In genomic region chr3:172359231-172359630, GRCh38 we compare ENCODE assay signal across 14 cellular contexts.
"Had no signal": no experiment of that assay in that cellular context is flagged by ENCODE, and none has a peak within 500 bp of the region (broad histone marks: within the 10 kb centered on the region; RNA-seq: fewer than 3 reads in every experiment).

No MANE protein-coding gene starts in this region.

- H3K27ac ChIP-seq: adrenal gland had no signal

- H3K9me3 ChIP-seq: adrenal gland, stomach had no signal

- H3K27me3 ChIP-seq: adrenal gland, stomach had no signal

- DNase-seq: activated B cell treated with CpG ODN at 0.5 μM for 24 hours; activated CD4-positive, alpha-beta T cell treated with anti-CD3 and anti-CD28 coated beads, Interleukin-2, amount 10 ng/mL, durations not matched to agents 7 days and 5 days; activated CD8-positive, alpha-beta memory T cell treated with anti-CD3 and anti-CD28 coated beads for 24 hours; activated naive CD4-positive, alpha-beta T cell treated with anti-CD3 and anti-CD28 coated beads, Interleukin-2, amount 50 U/mL, for 16 hours; activated T-cell treated with anti-CD3 and anti-CD28 coated beads for 4 hours; adrenal gland; central memory CD4-positive, alpha-beta T cell; effector memory CD4-positive, alpha-beta T cell; hypothalamus; left colon; stimulated activated CD4-positive, alpha-beta T cell treated with anti-CD3 and anti-CD28 coated beads, Interleukin-4, amount 100 ng/mL, for 4 hours; stomach; T-helper 17 cell had no signal

- ATAC-seq: activated T-helper 17 cell treated with anti-CD3 and anti-CD28 coated beads, Interleukin-2, amount 50 U/mL, for 72 hours; left colon; T-helper 17 cell had no signal

- H3K4me3 ChIP-seq: adrenal gland, stomach had no signal
